Comparison of ENCODE assay signal across 8 cellular contexts in genomic region chr17:979539-980405, GRCh38. TPM values are rescaled to one million over a fixed set of nuclear protein-coding genes. Genes with fewer than 3 reads are reported as not detected.
DNase-seq lines count a peak whose midpoint lies in the region; ATAC-seq and TF ChIP-seq lines count a peak whose summit lies in the region.

TSS of gene NXN (minus strand) at chr17:979776.

- H3K36me3 ChIP-seq in breast epithelium (no peaks in the 10 kb centered on the region), spleen (no peaks in the 10 kb centered on the region)

- H3K9me3 ChIP-seq in breast epithelium (no peaks in the 10 kb centered on the region), spleen (no peaks in the 10 kb centered on the region)

- POLR2A ChIA-PET in HEK293T (lab: Yijun Ruan, JAX): interaction anchor here (0.8 to 2.2 kb wide), 11 partner anchors 10 to 197 kb away, joined by 3 to 16 read pairs (median 4); partner anchors contain the start of genes GLOD4, MRM3 and TIMM22

- H3K36me3 Mint-ChIP-seq in immature natural killer cell: no peaks in the 10 kb centered on the region

- no peak for TF ChIP-seq POLR2A in breast epithelium (IDR thresholded peaks at IDR 0.05)
- TF ChIP-seq POLR2A in spleen (IDR thresholded peaks at IDR 0.05): no peak

- in situ Hi-C loops in G401 (cut with HindIII; ENCODE audit: low sequenced_read_pairs): loop anchor here (25.0 kb wide), 1 partner anchor 217 kb away; the partner anchor contains the start of gene GEMIN4

- peaks cover 0 to 8% of the 10 kb centered on the region in 2 donors for H3K4me1 ChIP-seq in breast epithelium
- H3K4me1 ChIP-seq in spleen: peaks cover 13 to 41% (median 28%) of the 10 kb centered on the region in 6 donors

- H3K4me1 Mint-ChIP-seq in immature natural killer cell: peaks cover 18 to 22% of the 10 kb centered on the region in 2 donors

- peak within 1 kb of the TSS; percentile 86 for H3K4me3 ChIP-seq in WI38 (ENCODE audit: low read depth, low read length)
- peak within 1 kb of the TSS; percentile 58 to 85 (median 72) for H3K4me3 ChIP-seq in breast epithelium
- H3K4me3 ChIP-seq in spleen: peak within 1 kb of the TSS; percentile 49 to 89 (median 64)

- intact Hi-C loops in breast epithelium (cut with DNase I; ENCODE audit: low total_unique reads) (loop anchor here (5.0 kb wide), 1 partner anchor 182 kb away; no protein-coding TSS in a partner anchor), spleen (cut with DNase I; ENCODE audit: low total_unique reads) (loop anchor here (5.0 kb wide), 2 partner anchors 97 to 182 kb away; no protein-coding TSS in a partner anchor)

- peak within 1 kb of the TSS; percentile 73 to 83 (median 79) for H3K4me3 Mint-ChIP-seq in immature natural killer cell

- H3K27ac Mint-ChIP-seq in immature natural killer cell: no peak within 1 kb of the TSS

- peaks cover 19 to 25% (median 19%) of the 10 kb centered on the region in 3 donors for H3K27me3 Mint-ChIP-seq in immature natural killer cell (ENCODE audit: low read depth in 3 of 3)

- H3K27ac ChIP-seq in breast epithelium (peak within 1 kb of the TSS; percentile 78 to 85), spleen (peak within 1 kb of the TSS; percentile 46 to 83 (median 80))

- H3K27me3 ChIP-seq in breast epithelium (no peaks in the 10 kb centered on the region), spleen (replicated peaks in 1 of 7) (peaks cover 0 to 44% (median 21%) of the 10 kb centered on the region in 7 donors)

- WGBS in spleen, 5 donors: 1 to 2% (median 2%) methylated on average over 38 to 94 of the region's 94 CpGs

- TF ChIP-seq CTCF in WI38 (IDR thresholded peaks at IDR 0.05; ENCODE audit: low read depth, low read length): no peak
- TF ChIP-seq CTCF in breast epithelium (IDR thresholded peaks at IDR 0.05): peak in 1 of 3 donors; percentile 28
- TF ChIP-seq CTCF in spleen (IDR thresholded peaks at IDR 0.05 in 8 of 11, conservative IDR thresholded peaks at IDR 0.05 in 3 of 11): peak in 1 of 11 experiments; percentile 21

- CTCF ChIA-PET in HEK293T (lab: Yijun Ruan, JAX): interaction anchor here (0.6 to 2.8 kb wide), 9 partner anchors 13 to 211 kb away, joined by 3 to 34 read pairs (median 3); no protein-coding TSS in a partner anchor

- peaks cover 0 to 2% (median 0%) of the 10 kb centered on the region in 6 donors for H3K9me3 Mint-ChIP-seq in immature natural killer cell

- no peak for ATAC-seq in HG03469 (IDR thresholded peaks at IDR 0.05; ENCODE audit: unreplicated experiment)

- DNase-seq in G401 (ENCODE audit: low spot score): peak; percentile 84
- DNase-seq in HEK293T (ENCODE audit: extremely low spot score): peak; percentile 97
- DNase-seq in NCI-H146 (lab: John Stamatoyannopoulos, UW): peak; percentile 86
- DNase-seq in breast epithelium (ENCODE audit: low spot score in 2 of 2): peak; percentile 75 to 90
- peak; percentile 83 to 87 (median 86) for DNase-seq in immature natural killer cell
- peak; percentile 97 for DNase-seq in spleen

TF ChIP-seq in HEK293T, 16 proteins besides CTCF, POLR2A, EP300 and RAD21:
- TF ChIP-seq PKNOX1 (IDR thresholded peaks at IDR 0.05) (no peak), ZNF384 (IDR thresholded peaks at IDR 0.05) (no peak)
TF ChIP-seq in HEK293T: peak in this region for 0.

RNA-seq across cellular contexts. Expression of gene NXN, which starts in this region (rescaled TPM):
- 133 and 147 TPM in 2 replicates for total RNA-seq in G401 (2014; rRNA removed; shearing (Covaris generic))
- total RNA-seq in breast epithelium: 10 to 100 TPM in 2 of 3 donors, 1 to 10 TPM in 1; 9.3 to 14.3 (median 12.8) TPM
- under 1 TPM in 1 of 3 donors, not detected in 2; 0.19 TPM for polyA plus RNA-seq in immature natural killer cell
- 10 to 100 TPM in 5 of 7 donors, 1 to 10 TPM in 2; 7.2 to 21.4 (median 14.1) TPM for total RNA-seq in spleen
- polyA plus RNA-seq in spleen: 1 to 10 TPM; 3.9 to 6.6 (median 5.8) TPM

Comparison
In these comparisons a context has a peak if more than half of its experiments do, and no peak if none do; other contexts are left out.
1. RNA of gene NXN (polyA plus RNA-seq): 3.9 to 6.6 TPM in spleen; 0.19 TPM in immature natural killer cell; every median in the first group is over 4 times any median in the second.
2. Peak in DNase-seq in immature natural killer cell; RNA of the gene not detected or under 1 TPM.
3. Peak in every context shown above with its lines, with median percentiles within 50 percentile points of each other: DNase-seq and H3K4me3 ChIP-seq.